ENCODE assay signal across 13 cellular contexts in the genomic region with DNA sequence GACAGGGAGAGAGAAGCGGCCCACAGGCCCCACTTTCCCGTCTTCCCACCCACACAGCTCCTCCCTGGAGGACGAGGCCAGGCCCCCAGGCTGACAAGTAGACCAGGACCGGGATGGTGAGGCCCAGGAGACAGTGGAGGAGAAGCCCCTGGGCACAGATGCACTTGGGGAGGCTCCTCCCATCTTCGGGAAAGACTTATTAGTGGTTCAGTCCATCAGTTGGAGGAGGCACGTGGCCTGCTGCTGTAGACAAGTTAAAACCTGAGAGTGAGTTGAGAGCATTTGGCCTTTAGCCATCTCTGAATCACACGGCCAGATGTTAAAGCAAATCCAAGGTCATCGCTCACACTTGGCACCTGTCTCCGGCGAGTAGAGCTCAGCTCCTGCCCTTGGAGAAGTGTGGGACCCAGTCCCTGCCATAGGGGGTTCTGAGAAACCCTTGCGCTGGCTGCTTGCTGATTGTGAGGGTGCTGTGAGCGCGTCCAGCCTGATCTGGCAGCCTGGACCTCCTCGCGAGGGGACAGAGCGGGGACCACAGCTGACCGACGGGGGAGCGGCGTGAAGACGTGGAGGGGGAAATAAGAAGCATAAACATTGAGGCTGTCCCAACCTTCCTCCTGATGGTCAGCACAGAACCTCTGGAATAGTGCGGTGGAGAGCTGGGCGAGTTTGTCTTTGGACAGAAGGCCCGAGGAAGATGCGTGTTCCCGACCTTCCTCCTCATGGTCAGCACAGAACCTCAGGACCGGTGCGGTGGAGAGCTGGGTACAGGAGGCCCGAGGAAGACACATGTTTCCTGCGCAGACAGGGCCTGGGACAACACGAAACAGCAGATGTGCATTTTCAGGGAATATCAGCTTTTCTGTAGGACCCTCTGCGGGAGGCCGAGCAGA. TPM values are rescaled to one million over a fixed set of nuclear protein-coding genes. Genes with fewer than 3 reads are reported as not detected.
DNase-seq lines count a peak whose midpoint lies in the region; ATAC-seq and TF ChIP-seq lines count a peak whose summit lies in the region.
"Had no signal": no experiment of that assay in that cellular context is flagged by ENCODE, and none has a peak within 500 bp of the region (broad histone marks: within the 10 kb centered on the region; RNA-seq: fewer than 3 reads in every experiment).

No MANE protein-coding gene starts in this region.

- H3K4me1 ChIP-seq in Peyer's patch: no peaks in the 10 kb centered on the region
- H3K4me1 ChIP-seq: psoas muscle had no signal

- H3K36me3 ChIP-seq in Peyer's patch: no peaks in the 10 kb centered on the region

- peaks cover 2% of the 10 kb centered on the region for H3K27me3 Mint-ChIP-seq in activated naive CD8-positive, alpha-beta T cell treated with anti-CD3 and anti-CD28 coated beads, Interleukin-2, amount 10 ng/mL, durations not matched to agents 7 days and 5 days
- H3K27me3 Mint-ChIP-seq in activated naive CD8-positive, alpha-beta T cell treated with anti-CD3 and anti-CD28 coated beads for 36 hours: no peaks in the 10 kb centered on the region

- no peaks in the 10 kb centered on the region for H3K36me3 Mint-ChIP-seq in activated naive CD8-positive, alpha-beta T cell treated with anti-CD3 and anti-CD28 coated beads, Interleukin-2, amount 10 ng/mL, durations not matched to agents 7 days and 5 days
- H3K36me3 Mint-ChIP-seq in activated naive CD8-positive, alpha-beta T cell treated with anti-CD3 and anti-CD28 coated beads for 36 hours: no peaks in the 10 kb centered on the region
- H3K36me3 Mint-ChIP-seq: immature natural killer cell had no signal

- no peaks in the 10 kb centered on the region for H3K27me3 ChIP-seq in Peyer's patch

- no peaks in the 10 kb centered on the region for H3K9me3 ChIP-seq in Peyer's patch
- H3K9me3 ChIP-seq: psoas muscle had no signal

- DNase-seq in activated naive CD8-positive, alpha-beta T cell treated with anti-CD3 and anti-CD28 coated beads, Interleukin-2, amount 10 ng/mL, durations not matched to agents 7 days and 5 days: peak; percentile 17
- DNase-seq in activated naive CD8-positive, alpha-beta T cell treated with anti-CD3 and anti-CD28 coated beads for 36 hours: no peak
- DNase-seq in Peyer's patch (peak; percentile 12 to 39 (median 29)), foreskin fibroblast (peak; percentile 52 to 79), ureter (ENCODE audit: low spot score) (peak; percentile 68), NCI-H2081 (lab: John Stamatoyannopoulos, UW) (no peak), NCI-H226 (no peak), NCI-H2227 treated with DMSO at 0.1 percent for 48 hours (lab: John Stamatoyannopoulos, UW) (no peak)
- DNase-seq: activated naive CD4-positive, alpha-beta T cell treated with anti-CD3 and anti-CD28 coated beads for 36 hours; effector memory CD4-positive, alpha-beta T cell; immature natural killer cell had no signal

- no peak overlapping the region for H3K4me3 Mint-ChIP-seq in activated naive CD8-positive, alpha-beta T cell treated with anti-CD3 and anti-CD28 coated beads, Interleukin-2, amount 10 ng/mL, durations not matched to agents 7 days and 5 days
- no peak overlapping the region for H3K4me3 Mint-ChIP-seq in activated naive CD8-positive, alpha-beta T cell treated with anti-CD3 and anti-CD28 coated beads for 36 hours
- H3K4me3 Mint-ChIP-seq: activated naive CD4-positive, alpha-beta T cell treated with anti-CD3 and anti-CD28 coated beads for 36 hours; B cell; immature natural killer cell had no signal

- no peak overlapping the region for H3K27ac ChIP-seq in Peyer's patch
- H3K27ac ChIP-seq: psoas muscle had no signal

- H3K27ac Mint-ChIP-seq in activated naive CD8-positive, alpha-beta T cell treated with anti-CD3 and anti-CD28 coated beads, Interleukin-2, amount 10 ng/mL, durations not matched to agents 7 days and 5 days: no peak overlapping the region
- no peak overlapping the region for H3K27ac Mint-ChIP-seq in activated naive CD8-positive, alpha-beta T cell treated with anti-CD3 and anti-CD28 coated beads for 36 hours
- H3K27ac Mint-ChIP-seq: activated naive CD4-positive, alpha-beta T cell treated with anti-CD3 and anti-CD28 coated beads for 36 hours; B cell; immature natural killer cell had no signal

- POLR2A ChIA-PET in activated naive CD8-positive, alpha-beta T cell treated with anti-CD3 and anti-CD28 coated beads, Interleukin-2, amount 10 ng/mL, durations not matched to agents 7 days and 5 days (lab: Charles Lee): no interaction called here

- no peak for TF ChIP-seq POLR2A in Peyer's patch (IDR thresholded peaks at IDR 0.05)

- no peaks in the 10 kb centered on the region for H3K9me3 Mint-ChIP-seq in activated naive CD8-positive, alpha-beta T cell treated with anti-CD3 and anti-CD28 coated beads, Interleukin-2, amount 10 ng/mL, durations not matched to agents 7 days and 5 days
- H3K9me3 Mint-ChIP-seq in activated naive CD8-positive, alpha-beta T cell treated with anti-CD3 and anti-CD28 coated beads for 36 hours: no peaks in the 10 kb centered on the region
- H3K9me3 Mint-ChIP-seq: activated naive CD4-positive, alpha-beta T cell treated with anti-CD3 and anti-CD28 coated beads for 36 hours; immature natural killer cell had no signal

- ATAC-seq in activated naive CD8-positive, alpha-beta T cell treated with anti-CD3 and anti-CD28 coated beads, Interleukin-2, amount 10 ng/mL, durations not matched to agents 7 days and 5 days (ENCODE audit: low read depth): no peak
- ATAC-seq: psoas muscle had no signal

- no peaks in the 10 kb centered on the region for H3K4me1 Mint-ChIP-seq in activated naive CD8-positive, alpha-beta T cell treated with anti-CD3 and anti-CD28 coated beads, Interleukin-2, amount 10 ng/mL, durations not matched to agents 7 days and 5 days
- H3K4me1 Mint-ChIP-seq in activated naive CD8-positive, alpha-beta T cell treated with anti-CD3 and anti-CD28 coated beads for 36 hours: peaks cover under 1% of the 10 kb centered on the region
- H3K4me1 Mint-ChIP-seq: B cell, immature natural killer cell had no signal

- TF ChIP-seq CTCF in Peyer's patch (IDR thresholded peaks at IDR 0.05) (no peak), foreskin fibroblast (IDR thresholded peaks at IDR 0.05; ENCODE audit: low read depth, low read length) (no peak)

- H3K4me3 ChIP-seq in Peyer's patch (no peak overlapping the region), foreskin fibroblast (ENCODE audit: low read depth in 1 of 2, low read length in 2 of 2) (no peak overlapping the region)
- H3K4me3 ChIP-seq: psoas muscle had no signal

RNA-seq across cellular contexts. Expression of a gene that starts 24.7 kb away (rescaled TPM):
- not detected for total RNA-seq in activated naive CD8-positive, alpha-beta T cell treated with anti-CD3 and anti-CD28 coated beads, Interleukin-2, amount 10 ng/mL, durations not matched to agents 7 days and 5 days
- total RNA-seq in activated naive CD8-positive, alpha-beta T cell treated with anti-CD3 and anti-CD28 coated beads for 36 hours: not detected
- total RNA-seq in Peyer's patch (not detected), ureter (not detected)
- total RNA-seq: activated naive CD4-positive, alpha-beta T cell treated with anti-CD3 and anti-CD28 coated beads for 36 hours; B cell; psoas muscle had no signal

RNA-seq across cellular contexts. Expression of a gene that starts 38.4 kb away (rescaled TPM):
- under 1 TPM; 0.39 to 0.77 TPM for total RNA-seq in activated naive CD8-positive, alpha-beta T cell treated with anti-CD3 and anti-CD28 coated beads, Interleukin-2, amount 10 ng/mL, durations not matched to agents 7 days and 5 days
- under 1 TPM; 0.52 to 0.86 TPM for total RNA-seq in activated naive CD8-positive, alpha-beta T cell treated with anti-CD3 and anti-CD28 coated beads for 36 hours
- 1 to 10 TPM in 2 of 4 donors, under 1 TPM in 1, not detected in 1; 0.70 to 5.8 (median 1.1) TPM for total RNA-seq in Peyer's patch
- total RNA-seq in ureter: 2.4 TPM
- total RNA-seq: B cell had no signal

RNA-seq across cellular contexts. Expression of a gene that starts 58.3 kb away (rescaled TPM):
- 1,000 to 10,000 TPM; 1,215 to 1,237 TPM for total RNA-seq in activated naive CD8-positive, alpha-beta T cell treated with anti-CD3 and anti-CD28 coated beads, Interleukin-2, amount 10 ng/mL, durations not matched to agents 7 days and 5 days
- 1,000 to 10,000 TPM; 1,614 to 1,631 TPM for total RNA-seq in activated naive CD8-positive, alpha-beta T cell treated with anti-CD3 and anti-CD28 coated beads for 36 hours
- 1,000 to 10,000 TPM in 3 of 4 donors, 100 to 1,000 TPM in 1; 855 to 2,886 (median 1,081) TPM for total RNA-seq in Peyer's patch
- total RNA-seq in ureter: 1,218 TPM

Comparison
In these comparisons a context has a peak if more than half of its experiments do, and no peak if none do; other contexts are left out.
1. DNase-seq: peak in activated naive CD8-positive, alpha-beta T cell treated with anti-CD3 and anti-CD28 coated beads, Interleukin-2, amount 10 ng/mL, durations not matched to agents 7 days and 5 days (single experiment), Peyer's patch (3 of 3), foreskin fibroblast (2 of 2) and ureter (single experiment); none in activated naive CD8-positive, alpha-beta T cell treated with anti-CD3 and anti-CD28 coated beads for 36 hours (single experiment), NCI-H2081 (0 of 2), NCI-H226 (single experiment) and NCI-H2227 treated with DMSO at 0.1 percent for 48 hours (single experiment).